Comparison of ENCODE assay signal across 1 cellular context in the genomic region with DNA sequence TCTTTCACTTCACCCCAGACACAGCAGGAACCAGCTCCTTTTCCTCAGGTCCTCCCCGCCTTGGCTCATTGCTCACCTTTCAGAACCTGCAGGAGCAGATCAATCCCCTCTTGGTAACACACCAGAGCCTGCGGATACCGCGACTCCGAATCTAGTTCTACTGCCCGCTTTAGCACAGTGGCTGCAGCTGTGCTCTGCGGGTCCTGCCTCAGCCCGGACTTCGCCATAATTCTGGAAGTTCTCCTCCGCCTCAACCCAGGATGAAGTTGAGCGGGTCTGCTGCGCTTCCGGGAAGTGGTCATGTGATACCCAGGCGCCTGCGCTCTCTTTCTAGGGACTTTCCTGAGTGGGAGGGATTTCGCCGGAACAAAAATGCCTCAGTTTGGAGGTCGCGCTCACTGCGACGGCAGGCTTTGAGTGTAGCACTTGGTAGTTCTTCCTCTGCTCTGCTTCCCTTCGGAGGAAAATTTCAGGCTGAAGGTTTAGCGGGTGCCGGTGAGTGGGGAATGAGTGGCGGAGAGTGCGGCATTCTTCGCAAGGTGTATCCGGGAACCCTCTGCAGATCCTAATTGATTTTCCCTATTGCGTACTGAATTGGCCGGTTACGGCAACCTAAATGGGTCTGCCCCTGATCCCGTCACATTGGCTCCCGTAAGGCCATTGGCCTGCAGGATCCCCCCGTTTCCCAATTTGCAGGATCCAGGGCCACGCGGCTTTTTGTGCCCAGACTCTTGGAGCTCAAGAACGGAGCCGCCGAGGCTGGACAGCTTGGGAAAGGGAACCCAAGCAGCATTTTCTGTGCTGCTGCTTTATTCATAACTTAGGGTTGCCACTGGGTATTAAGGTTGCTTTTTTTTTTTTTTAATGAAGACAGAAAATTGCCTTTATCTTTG.
TF ChIP-seq lines count a peak whose summit lies in the region.

A gene (minus strand): TSS at position 304 of the 893 bp plus-strand sequence. CDS start 77 bp downstream, at position 227.
A gene (plus strand): TSS at position 430 of the 893 bp plus-strand sequence. CDS start 5,020 bp downstream, outside the sequence.

TF ChIP-seq in HepG2, 621 proteins besides CTCF, POLR2A, EP300 and RAD21 (continued from another document and continues in another):
- TF ChIP-seq, protein P1, sequence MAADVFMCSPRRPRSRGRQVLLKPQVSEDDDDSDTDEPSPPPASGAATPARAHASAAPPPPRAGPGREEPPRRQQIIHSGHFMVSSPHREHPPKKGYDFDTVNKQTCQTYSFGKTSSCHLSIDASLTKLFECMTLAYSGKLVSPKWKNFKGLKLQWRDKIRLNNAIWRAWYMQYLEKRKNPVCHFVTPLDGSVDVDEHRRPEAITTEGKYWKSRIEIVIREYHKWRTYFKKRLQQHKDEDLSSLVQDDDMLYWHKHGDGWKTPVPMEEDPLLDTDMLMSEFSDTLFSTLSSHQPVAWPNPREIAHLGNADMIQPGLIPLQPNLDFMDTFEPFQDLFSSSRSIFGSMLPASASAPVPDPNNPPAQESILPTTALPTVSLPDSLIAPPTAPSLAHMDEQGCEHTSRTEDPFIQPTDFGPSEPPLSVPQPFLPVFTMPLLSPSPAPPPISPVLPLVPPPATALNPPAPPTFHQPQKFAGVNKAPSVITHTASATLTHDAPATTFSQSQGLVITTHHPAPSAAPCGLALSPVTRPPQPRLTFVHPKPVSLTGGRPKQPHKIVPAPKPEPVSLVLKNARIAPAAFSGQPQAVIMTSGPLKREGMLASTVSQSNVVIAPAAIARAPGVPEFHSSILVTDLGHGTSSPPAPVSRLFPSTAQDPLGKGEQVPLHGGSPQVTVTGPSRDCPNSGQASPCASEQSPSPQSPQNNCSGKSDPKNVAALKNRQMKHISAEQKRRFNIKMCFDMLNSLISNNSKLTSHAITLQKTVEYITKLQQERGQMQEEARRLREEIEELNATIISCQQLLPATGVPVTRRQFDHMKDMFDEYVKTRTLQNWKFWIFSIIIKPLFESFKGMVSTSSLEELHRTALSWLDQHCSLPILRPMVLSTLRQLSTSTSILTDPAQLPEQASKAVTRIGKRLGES (CRISPR knock-in tag; IDR thresholded peaks at IDR 0.05; ENCODE audit: borderline replicate concordance) = peak; percentile 76
- TF ChIP-seq ZNF547 (CRISPR knock-in tag; IDR thresholded peaks at IDR 0.05) (peak; percentile 99), SAFB2 (CRISPR knock-in tag; IDR thresholded peaks at IDR 0.05; ENCODE audit: borderline replicate concordance, low read depth) (peak; percentile 82; the same call in 1 of the 2 replicates), ZNF780A (CRISPR knock-in tag; IDR thresholded peaks at IDR 0.05) (peak; percentile 75; the same call in 1 of the 2 replicates), ZNF337 (CRISPR knock-in tag; IDR thresholded peaks at IDR 0.05; ENCODE audit: borderline replicate concordance, low read depth) (peak; percentile 93; the same call in 1 of the 2 replicates), JUN (CRISPR knock-in tag; IDR thresholded peaks at IDR 0.05) (peak; percentile 81), GATAD1 (CRISPR knock-in tag; IDR thresholded peaks at IDR 0.05) (peak; percentile 99), GABPA (IDR thresholded peaks at IDR 0.05; ENCODE audit: low read depth, low read length) (peak; percentile 92), GABPA (CRISPR knock-in tag; IDR thresholded peaks at IDR 0.05; ENCODE audit: low read depth) (peak; percentile 99), HNF4G (IDR thresholded peaks at IDR 0.05; ENCODE audit: borderline replicate concordance, low read depth, low read length) (no peak), HNF4G (CRISPR knock-in tag; IDR thresholded peaks at IDR 0.05; ENCODE audit: borderline replicate concordance, low read depth) (peak; percentile 76; the same call in 1 of the 2 replicates), MAFK (conservative IDR thresholded peaks at IDR 0.05 in 1 of 2, IDR thresholded peaks at IDR 0.05 in 1 of 2; ENCODE audit: low read length in 2 of 2) (0 out of 4 replicates have a peak, but pooled peaks of 1 of the 2 experiments have one; percentile 2), ZNF552 (CRISPR knock-in tag; IDR thresholded peaks at IDR 0.05; ENCODE audit: borderline replicate concordance) (peak; percentile 9; the same call in 1 of the 2 replicates), ZZZ3 (CRISPR knock-in tag; IDR thresholded peaks at IDR 0.05; ENCODE audit: borderline replicate concordance) (no peak; the same call in 1 of the 2 replicates), ZNF432 (CRISPR knock-in tag; IDR thresholded peaks at IDR 0.05; ENCODE audit: borderline replicate concordance) (no peak), GZF1 (CRISPR knock-in tag; IDR thresholded peaks at IDR 0.05) (peak; percentile 86; the same call in 1 of the 2 replicates), ZNF782 (CRISPR knock-in tag; IDR thresholded peaks at IDR 0.05; ENCODE audit: borderline replicate concordance) (peak; percentile 56; the same call in 1 of the 2 replicates), ZNF678 (CRISPR knock-in tag; IDR thresholded peaks at IDR 0.05) (no peak), TOPORS (CRISPR knock-in tag; IDR thresholded peaks at IDR 0.05) (peak; percentile 80), SRSF4 (IDR thresholded peaks at IDR 0.05; ENCODE audit: low read depth, low read length, poor library complexity, severe bottlenecking) (no peak), ZNF282 (IDR thresholded peaks at IDR 0.05; ENCODE audit: partially characterized antibody) (no peak), ZNF839 (CRISPR knock-in tag; IDR thresholded peaks at IDR 0.05; ENCODE audit: borderline replicate concordance) (peak; percentile 86; the same call in 1 of the 2 replicates), ZBTB20 (CRISPR knock-in tag; IDR thresholded peaks at IDR 0.05; ENCODE audit: borderline replicate concordance, low read depth) (peak; percentile 98), ZNF883 (CRISPR knock-in tag; IDR thresholded peaks at IDR 0.05; ENCODE audit: not compliant biosample characterization) (peak; percentile 93), TEAD3 (CRISPR knock-in tag; optimal IDR thresholded peaks at IDR 0.05; ENCODE audit: borderline replicate concordance) (peak; percentile 84), CEBPB (IDR thresholded peaks at IDR 0.05; ENCODE audit: borderline replicate concordance, low read depth, low read length) (peak; percentile 60; the same call in 1 of the 2 replicates)
- TF ChIP-seq, protein P2, sequence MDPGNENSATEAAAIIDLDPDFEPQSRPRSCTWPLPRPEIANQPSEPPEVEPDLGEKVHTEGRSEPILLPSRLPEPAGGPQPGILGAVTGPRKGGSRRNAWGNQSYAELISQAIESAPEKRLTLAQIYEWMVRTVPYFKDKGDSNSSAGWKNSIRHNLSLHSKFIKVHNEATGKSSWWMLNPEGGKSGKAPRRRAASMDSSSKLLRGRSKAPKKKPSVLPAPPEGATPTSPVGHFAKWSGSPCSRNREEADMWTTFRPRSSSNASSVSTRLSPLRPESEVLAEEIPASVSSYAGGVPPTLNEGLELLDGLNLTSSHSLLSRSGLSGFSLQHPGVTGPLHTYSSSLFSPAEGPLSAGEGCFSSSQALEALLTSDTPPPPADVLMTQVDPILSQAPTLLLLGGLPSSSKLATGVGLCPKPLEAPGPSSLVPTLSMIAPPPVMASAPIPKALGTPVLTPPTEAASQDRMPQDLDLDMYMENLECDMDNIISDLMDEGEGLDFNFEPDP (CRISPR knock-in tag; conservative IDR thresholded peaks at IDR 0.05) = no peak
- TF ChIP-seq, protein P3, sequence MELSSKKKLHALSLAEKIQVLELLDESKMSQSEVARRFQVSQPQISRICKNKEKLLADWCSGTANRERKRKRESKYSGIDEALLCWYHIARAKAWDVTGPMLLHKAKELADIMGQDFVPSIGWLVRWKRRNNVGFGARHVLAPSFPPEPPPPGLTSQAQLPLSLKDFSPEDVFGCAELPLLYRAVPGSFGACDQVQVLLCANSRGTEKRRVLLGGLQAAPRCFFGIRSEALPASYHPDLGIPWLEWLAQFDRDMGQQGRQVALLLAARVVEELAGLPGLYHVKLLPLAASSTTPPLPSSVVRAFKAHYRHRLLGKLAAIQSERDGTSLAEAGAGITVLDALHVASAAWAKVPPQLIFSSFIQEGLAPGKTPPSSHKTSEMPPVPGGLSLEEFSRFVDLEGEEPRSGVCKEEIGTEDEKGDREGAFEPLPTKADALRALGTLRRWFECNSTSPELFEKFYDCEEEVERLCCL (CRISPR knock-in tag; IDR thresholded peaks at IDR 0.05; ENCODE audit: borderline replicate concordance) = no peak
- TF ChIP-seq, protein P4, sequence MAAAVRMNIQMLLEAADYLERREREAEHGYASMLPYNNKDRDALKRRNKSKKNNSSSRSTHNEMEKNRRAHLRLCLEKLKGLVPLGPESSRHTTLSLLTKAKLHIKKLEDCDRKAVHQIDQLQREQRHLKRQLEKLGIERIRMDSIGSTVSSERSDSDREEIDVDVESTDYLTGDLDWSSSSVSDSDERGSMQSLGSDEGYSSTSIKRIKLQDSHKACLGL (CRISPR knock-in tag; IDR thresholded peaks at IDR 0.05) = peak; percentile 55; the same call in 1 of the 2 replicates
- TF ChIP-seq, protein P5, sequence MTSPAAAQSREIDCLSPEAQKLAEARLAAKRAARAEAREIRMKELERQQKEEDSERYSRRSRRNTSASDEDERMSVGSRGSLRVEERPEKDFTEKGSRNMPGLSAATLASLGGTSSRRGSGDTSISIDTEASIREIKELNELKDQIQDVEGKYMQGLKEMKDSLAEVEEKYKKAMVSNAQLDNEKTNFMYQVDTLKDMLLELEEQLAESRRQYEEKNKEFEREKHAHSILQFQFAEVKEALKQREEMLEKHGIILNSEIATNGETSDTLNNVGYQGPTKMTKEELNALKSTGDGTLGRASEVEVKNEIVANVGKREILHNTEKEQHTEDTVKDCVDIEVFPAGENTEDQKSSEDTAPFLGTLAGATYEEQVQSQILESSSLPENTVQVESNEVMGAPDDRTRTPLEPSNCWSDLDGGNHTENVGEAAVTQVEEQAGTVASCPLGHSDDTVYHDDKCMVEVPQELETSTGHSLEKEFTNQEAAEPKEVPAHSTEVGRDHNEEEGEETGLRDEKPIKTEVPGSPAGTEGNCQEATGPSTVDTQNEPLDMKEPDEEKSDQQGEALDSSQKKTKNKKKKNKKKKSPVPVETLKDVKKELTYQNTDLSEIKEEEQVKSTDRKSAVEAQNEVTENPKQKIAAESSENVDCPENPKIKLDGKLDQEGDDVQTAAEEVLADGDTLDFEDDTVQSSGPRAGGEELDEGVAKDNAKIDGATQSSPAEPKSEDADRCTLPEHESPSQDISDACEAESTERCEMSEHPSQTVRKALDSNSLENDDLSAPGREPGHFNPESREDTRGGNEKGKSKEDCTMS (CRISPR knock-in tag; conservative IDR thresholded peaks at IDR 0.05) = no peak
- TF ChIP-seq, protein P6, sequence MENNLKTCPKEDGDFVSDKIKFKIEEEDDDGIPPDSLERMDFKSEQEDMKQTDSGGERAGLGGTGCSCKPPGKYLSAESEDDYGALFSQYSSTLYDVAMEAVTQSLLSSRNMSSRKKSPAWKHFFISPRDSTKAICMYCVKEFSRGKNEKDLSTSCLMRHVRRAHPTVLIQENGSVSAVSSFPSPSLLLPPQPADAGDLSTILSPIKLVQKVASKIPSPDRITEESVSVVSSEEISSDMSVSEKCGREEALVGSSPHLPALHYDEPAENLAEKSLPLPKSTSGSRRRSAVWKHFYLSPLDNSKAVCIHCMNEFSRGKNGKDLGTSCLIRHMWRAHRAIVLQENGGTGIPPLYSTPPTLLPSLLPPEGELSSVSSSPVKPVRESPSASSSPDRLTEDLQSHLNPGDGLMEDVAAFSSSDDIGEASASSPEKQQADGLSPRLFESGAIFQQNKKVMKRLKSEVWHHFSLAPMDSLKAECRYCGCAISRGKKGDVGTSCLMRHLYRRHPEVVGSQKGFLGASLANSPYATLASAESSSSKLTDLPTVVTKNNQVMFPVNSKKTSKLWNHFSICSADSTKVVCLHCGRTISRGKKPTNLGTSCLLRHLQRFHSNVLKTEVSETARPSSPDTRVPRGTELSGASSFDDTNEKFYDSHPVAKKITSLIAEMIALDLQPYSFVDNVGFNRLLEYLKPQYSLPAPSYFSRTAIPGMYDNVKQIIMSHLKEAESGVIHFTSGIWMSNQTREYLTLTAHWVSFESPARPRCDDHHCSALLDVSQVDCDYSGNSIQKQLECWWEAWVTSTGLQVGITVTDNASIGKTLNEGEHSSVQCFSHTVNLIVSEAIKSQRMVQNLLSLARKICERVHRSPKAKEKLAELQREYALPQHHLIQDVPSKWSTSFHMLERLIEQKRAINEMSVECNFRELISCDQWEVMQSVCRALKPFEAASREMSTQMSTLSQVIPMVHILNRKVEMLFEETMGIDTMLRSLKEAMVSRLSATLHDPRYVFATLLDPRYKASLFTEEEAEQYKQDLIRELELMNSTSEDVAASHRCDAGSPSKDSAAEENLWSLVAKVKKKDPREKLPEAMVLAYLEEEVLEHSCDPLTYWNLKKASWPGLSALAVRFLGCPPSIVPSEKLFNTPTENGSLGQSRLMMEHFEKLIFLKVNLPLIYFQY (CRISPR knock-in tag; IDR thresholded peaks at IDR 0.05; ENCODE audit: borderline replicate concordance) = peak; percentile 85
- TF ChIP-seq, protein P7, sequence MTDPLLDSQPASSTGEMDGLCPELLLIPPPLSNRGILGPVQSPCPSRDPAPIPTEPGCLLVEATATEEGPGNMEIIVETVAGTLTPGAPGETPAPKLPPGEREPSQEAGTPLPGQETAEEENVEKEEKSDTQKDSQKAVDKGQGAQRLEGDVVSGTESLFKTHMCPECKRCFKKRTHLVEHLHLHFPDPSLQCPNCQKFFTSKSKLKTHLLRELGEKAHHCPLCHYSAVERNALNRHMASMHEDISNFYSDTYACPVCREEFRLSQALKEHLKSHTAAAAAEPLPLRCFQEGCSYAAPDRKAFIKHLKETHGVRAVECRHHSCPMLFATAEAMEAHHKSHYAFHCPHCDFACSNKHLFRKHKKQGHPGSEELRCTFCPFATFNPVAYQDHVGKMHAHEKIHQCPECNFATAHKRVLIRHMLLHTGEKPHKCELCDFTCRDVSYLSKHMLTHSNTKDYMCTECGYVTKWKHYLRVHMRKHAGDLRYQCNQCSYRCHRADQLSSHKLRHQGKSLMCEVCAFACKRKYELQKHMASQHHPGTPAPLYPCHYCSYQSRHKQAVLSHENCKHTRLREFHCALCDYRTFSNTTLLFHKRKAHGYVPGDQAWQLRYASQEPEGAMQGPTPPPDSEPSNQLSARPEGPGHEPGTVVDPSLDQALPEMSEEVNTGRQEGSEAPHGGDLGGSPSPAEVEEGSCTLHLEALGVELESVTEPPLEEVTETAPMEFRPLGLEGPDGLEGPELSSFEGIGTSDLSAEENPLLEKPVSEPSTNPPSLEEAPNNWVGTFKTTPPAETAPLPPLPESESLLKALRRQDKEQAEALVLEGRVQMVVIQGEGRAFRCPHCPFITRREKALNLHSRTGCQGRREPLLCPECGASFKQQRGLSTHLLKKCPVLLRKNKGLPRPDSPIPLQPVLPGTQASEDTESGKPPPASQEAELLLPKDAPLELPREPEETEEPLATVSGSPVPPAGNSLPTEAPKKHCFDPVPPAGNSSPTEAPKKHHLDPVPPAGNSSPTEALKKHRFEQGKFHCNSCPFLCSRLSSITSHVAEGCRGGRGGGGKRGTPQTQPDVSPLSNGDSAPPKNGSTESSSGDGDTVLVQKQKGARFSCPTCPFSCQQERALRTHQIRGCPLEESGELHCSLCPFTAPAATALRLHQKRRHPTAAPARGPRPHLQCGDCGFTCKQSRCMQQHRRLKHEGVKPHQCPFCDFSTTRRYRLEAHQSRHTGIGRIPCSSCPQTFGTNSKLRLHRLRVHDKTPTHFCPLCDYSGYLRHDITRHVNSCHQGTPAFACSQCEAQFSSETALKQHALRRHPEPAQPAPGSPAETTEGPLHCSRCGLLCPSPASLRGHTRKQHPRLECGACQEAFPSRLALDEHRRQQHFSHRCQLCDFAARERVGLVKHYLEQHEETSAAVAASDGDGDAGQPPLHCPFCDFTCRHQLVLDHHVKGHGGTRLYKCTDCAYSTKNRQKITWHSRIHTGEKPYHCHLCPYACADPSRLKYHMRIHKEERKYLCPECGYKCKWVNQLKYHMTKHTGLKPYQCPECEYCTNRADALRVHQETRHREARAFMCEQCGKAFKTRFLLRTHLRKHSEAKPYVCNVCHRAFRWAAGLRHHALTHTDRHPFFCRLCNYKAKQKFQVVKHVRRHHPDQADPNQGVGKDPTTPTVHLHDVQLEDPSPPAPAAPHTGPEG (CRISPR knock-in tag; IDR thresholded peaks at IDR 0.05) = peak; percentile 88
